Comparison of ENCODE assay signal across 1 cellular context in the genomic region with DNA sequence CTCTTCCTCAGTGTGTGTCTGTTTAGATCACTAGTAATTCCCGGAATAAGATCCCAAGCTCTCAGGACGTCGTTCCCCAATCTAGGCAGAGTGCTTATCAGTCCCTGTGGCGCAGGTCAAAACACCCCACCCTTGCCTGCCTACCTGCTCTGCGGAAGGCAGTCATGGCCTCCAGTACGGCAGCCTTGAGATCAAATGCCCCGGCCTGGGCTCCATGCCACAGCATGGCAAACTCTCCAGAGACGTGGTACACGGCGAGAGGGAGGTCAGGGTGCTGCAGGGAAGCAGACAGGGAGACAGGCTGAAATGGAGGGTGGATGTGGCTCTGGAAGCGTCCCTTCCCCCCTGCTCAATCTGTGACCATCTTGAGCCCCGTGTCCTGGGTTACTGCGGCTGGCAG.
TF ChIP-seq lines count a peak whose summit lies in the region.

No MANE protein-coding gene starts in this region.

TF ChIP-seq in HepG2, 621 proteins besides CTCF, POLR2A, EP300 and RAD21:
- TF ChIP-seq PLRG1 (conservative IDR thresholded peaks at IDR 0.05) (no peak), SNRNP70 (IDR thresholded peaks at IDR 0.05; ENCODE audit: low read depth, low read length) (no peak), JDP2 (CRISPR knock-in tag; IDR thresholded peaks at IDR 0.05; ENCODE audit: borderline replicate concordance) (no peak), ZNF615 (CRISPR knock-in tag; IDR thresholded peaks at IDR 0.05; ENCODE audit: borderline replicate concordance) (no peak), MEIS1 (CRISPR knock-in tag; IDR thresholded peaks at IDR 0.05; ENCODE audit: borderline replicate concordance) (0 out of 2 replicates have a peak, but pooled peaks have one; percentile 21), SRF (IDR thresholded peaks at IDR 0.05; ENCODE audit: low read depth, low read length) (no peak), BORCS8-MEF2B (CRISPR knock-in tag; IDR thresholded peaks at IDR 0.05) (0 out of 2 replicates have a peak, but pooled peaks have one; percentile 26)
- TF ChIP-seq, protein P1, sequence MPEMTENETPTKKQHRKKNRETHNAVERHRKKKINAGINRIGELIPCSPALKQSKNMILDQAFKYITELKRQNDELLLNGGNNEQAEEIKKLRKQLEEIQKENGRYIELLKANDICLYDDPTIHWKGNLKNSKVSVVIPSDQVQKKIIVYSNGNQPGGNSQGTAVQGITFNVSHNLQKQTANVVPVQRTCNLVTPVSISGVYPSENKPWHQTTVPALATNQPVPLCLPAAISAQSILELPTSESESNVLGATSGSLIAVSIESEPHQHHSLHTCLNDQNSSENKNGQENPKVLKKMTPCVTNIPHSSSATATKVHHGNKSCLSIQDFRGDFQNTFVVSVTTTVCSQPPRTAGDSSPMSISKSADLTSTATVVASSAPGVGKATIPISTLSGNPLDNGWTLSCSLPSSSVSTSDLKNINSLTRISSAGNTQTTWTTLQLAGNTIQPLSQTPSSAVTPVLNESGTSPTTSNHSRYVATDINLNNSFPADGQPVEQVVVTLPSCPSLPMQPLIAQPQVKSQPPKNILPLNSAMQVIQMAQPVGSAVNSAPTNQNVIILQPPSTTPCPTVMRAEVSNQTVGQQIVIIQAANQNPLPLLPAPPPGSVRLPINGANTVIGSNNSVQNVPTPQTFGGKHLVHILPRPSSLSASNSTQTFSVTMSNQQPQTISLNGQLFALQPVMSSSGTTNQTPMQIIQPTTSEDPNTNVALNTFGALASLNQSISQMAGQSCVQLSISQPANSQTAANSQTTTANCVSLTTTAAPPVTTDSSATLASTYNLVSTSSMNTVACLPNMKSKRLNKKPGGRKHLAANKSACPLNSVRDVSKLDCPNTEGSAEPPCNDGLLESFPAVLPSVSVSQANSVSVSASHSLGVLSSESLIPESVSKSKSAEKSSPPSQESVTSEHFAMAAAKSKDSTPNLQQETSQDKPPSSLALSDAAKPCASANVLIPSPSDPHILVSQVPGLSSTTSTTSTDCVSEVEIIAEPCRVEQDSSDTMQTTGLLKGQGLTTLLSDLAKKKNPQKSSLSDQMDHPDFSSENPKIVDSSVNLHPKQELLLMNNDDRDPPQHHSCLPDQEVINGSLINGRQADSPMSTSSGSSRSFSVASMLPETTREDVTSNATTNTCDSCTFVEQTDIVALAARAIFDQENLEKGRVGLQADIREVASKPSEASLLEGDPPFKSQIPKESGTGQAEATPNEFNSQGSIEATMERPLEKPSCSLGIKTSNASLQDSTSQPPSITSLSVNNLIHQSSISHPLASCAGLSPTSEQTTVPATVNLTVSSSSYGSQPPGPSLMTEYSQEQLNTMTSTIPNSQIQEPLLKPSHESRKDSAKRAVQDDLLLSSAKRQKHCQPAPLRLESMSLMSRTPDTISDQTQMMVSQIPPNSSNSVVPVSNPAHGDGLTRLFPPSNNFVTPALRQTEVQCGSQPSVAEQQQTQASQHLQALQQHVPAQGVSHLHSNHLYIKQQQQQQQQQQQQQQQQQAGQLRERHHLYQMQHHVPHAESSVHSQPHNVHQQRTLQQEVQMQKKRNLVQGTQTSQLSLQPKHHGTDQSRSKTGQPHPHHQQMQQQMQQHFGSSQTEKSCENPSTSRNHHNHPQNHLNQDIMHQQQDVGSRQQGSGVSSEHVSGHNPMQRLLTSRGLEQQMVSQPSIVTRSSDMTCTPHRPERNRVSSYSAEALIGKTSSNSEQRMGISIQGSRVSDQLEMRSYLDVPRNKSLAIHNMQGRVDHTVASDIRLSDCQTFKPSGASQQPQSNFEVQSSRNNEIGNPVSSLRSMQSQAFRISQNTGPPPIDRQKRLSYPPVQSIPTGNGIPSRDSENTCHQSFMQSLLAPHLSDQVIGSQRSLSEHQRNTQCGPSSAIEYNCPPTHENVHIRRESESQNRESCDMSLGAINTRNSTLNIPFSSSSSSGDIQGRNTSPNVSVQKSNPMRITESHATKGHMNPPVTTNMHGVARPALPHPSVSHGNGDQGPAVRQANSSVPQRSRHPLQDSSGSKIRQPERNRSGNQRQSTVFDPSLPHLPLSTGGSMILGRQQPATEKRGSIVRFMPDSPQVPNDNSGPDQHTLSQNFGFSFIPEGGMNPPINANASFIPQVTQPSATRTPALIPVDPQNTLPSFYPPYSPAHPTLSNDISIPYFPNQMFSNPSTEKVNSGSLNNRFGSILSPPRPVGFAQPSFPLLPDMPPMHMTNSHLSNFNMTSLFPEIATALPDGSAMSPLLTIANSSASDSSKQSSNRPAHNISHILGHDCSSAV (CRISPR knock-in tag; IDR thresholded peaks at IDR 0.05; ENCODE audit: borderline replicate concordance): no peak
